Comparison of ENCODE assay signal across 15 cellular contexts in genomic region chr22:41538583-41538982, GRCh38. TPM values are rescaled to one million over a fixed set of nuclear protein-coding genes. Genes with fewer than 3 reads are reported as not detected.
"Had no signal": no experiment of that assay in that cellular context is flagged by ENCODE, and none has a peak within 500 bp of the region (broad histone marks: within the 10 kb centered on the region; RNA-seq: fewer than 3 reads in every experiment).

No MANE protein-coding gene starts in this region.

- H3K27me3 ChIP-seq: pancreas had no signal

- H3K36me3 ChIP-seq: pancreas had no signal

- H3K4me3 ChIP-seq: lower lobe of right lung, pancreas had no signal

- H3K9me3 ChIP-seq: lower lobe of right lung, pancreas had no signal

- DNase-seq: activated CD4-positive, alpha-beta memory T cell treated with anti-CD3 and anti-CD28 coated beads for 36 hours; activated CD4-positive, alpha-beta T cell treated with anti-CD3 and anti-CD28 coated beads for 36 hours; activated T-cell treated with anti-CD3 and anti-CD28 coated beads, Interleukin-2, amount 50 U/mL, for 24 hours; endodermal cell; erythroblast; lower lobe of right lung; pancreas; stimulated activated CD4-positive, alpha-beta T cell treated with anti-CD3 and anti-CD28 coated beads, Interleukin-4, amount 100 ng/mL, for 1 hour; stimulated activated naive B cell treated with anti-CD40 and anti-IgM and Interleukin-4, amounts not matched to agents 10 μg/mL and 1 μg/mL and 100 μg/mL, for 72 hours; trophoblast cell had no signal

- H3K9me3 Mint-ChIP-seq: activated CD4-positive, alpha-beta memory T cell treated with anti-CD3 and anti-CD28 coated beads for 36 hours; activated naive CD4-positive, alpha-beta T cell treated with anti-CD3 and anti-CD28 coated beads, Interleukin-2, amount 50 U/mL, for 24 hours; activated T-cell treated with anti-CD3 and anti-CD28 coated beads, Interleukin-2, amount 50 U/mL, for 24 hours; endodermal cell; mesothelial cell of epicardium; neural crest cell; stimulated activated naive B cell treated with anti-CD40 and anti-IgM and Interleukin-4, amounts not matched to agents 10 μg/mL and 1 μg/mL and 100 μg/mL, for 72 hours; T-helper 1 cell treated with Interleukin-12 subunit alpha and Interleukin-12 subunit beta and Interleukin-4 antibody, amounts not matched to agents 30 μg/mL and 1 μg/mL, for 36 hours had no signal

- H3K4me3 Mint-ChIP-seq: activated CD4-positive, alpha-beta memory T cell treated with anti-CD3 and anti-CD28 coated beads for 36 hours; activated CD4-positive, alpha-beta T cell treated with anti-CD3 and anti-CD28 coated beads for 36 hours; activated naive CD4-positive, alpha-beta T cell treated with anti-CD3 and anti-CD28 coated beads, Interleukin-2, amount 50 U/mL, for 24 hours; activated T-cell treated with anti-CD3 and anti-CD28 coated beads, Interleukin-2, amount 50 U/mL, for 24 hours; endodermal cell; mesothelial cell of epicardium; neural crest cell; stimulated activated naive B cell treated with anti-CD40 and anti-IgM and Interleukin-4, amounts not matched to agents 10 μg/mL and 1 μg/mL and 100 μg/mL, for 72 hours; T-helper 1 cell treated with Interleukin-12 subunit alpha and Interleukin-12 subunit beta and Interleukin-4 antibody, amounts not matched to agents 30 μg/mL and 1 μg/mL, for 36 hours had no signal

- H3K27ac ChIP-seq: lower lobe of right lung, pancreas had no signal

- H3K27me3 Mint-ChIP-seq: activated CD4-positive, alpha-beta memory T cell treated with anti-CD3 and anti-CD28 coated beads for 36 hours; activated CD4-positive, alpha-beta T cell treated with anti-CD3 and anti-CD28 coated beads for 36 hours; activated naive CD4-positive, alpha-beta T cell treated with anti-CD3 and anti-CD28 coated beads, Interleukin-2, amount 50 U/mL, for 24 hours; activated T-cell treated with anti-CD3 and anti-CD28 coated beads, Interleukin-2, amount 50 U/mL, for 24 hours; stimulated activated naive B cell treated with anti-CD40 and anti-IgM and Interleukin-4, amounts not matched to agents 10 μg/mL and 1 μg/mL and 100 μg/mL, for 72 hours had no signal

- H3K27ac Mint-ChIP-seq: activated CD4-positive, alpha-beta memory T cell treated with anti-CD3 and anti-CD28 coated beads for 36 hours; activated naive CD4-positive, alpha-beta T cell treated with anti-CD3 and anti-CD28 coated beads, Interleukin-2, amount 50 U/mL, for 24 hours; endodermal cell; mesothelial cell of epicardium; stimulated activated naive B cell treated with anti-CD40 and anti-IgM and Interleukin-4, amounts not matched to agents 10 μg/mL and 1 μg/mL and 100 μg/mL, for 72 hours; T-helper 1 cell treated with Interleukin-12 subunit alpha and Interleukin-12 subunit beta and Interleukin-4 antibody, amounts not matched to agents 30 μg/mL and 1 μg/mL, for 36 hours had no signal

RNA-seq across cellular contexts. Expression of gene CSDC2, which starts 22.2 kb away (rescaled TPM):
- total RNA-seq: activated CD4-positive, alpha-beta memory T cell treated with anti-CD3 and anti-CD28 coated beads for 36 hours; activated CD4-positive, alpha-beta T cell treated with anti-CD3 and anti-CD28 coated beads for 36 hours; dermis microvascular lymphatic vessel endothelial cell had no signal
